19 cellular contexts compared by ENCODE assay signal in the genomic region with DNA sequence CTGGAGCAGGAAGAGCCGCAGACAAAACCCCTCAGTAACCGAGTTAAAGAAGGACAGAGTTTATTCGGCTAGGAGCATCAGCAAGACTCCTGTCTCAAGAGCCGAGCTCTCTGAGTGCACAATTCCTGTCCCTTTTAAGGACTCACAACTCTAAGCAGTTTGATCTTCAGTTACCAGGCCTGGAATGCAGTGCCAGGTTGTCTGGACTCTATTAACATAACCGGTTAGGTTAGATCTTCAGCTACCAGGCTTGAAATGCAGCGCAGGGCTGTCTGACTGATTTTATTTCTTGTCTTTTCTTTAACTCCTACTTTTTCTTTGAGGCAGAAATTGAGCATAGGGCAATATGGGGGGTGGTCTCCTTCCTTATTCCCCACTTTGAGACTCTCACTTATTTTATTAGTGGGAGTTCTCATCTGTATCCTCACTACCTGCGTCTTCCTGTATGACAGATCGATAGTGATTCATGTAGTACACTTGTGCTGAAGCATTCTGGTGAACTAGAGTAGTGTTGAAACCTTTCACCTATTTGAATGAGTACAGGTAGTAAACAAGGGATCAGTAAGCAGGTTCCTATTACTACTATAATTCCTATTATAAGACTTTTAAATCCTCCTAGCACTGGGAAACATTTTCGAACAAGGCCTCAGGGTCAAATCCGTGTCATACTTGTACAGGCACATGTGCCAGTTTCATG. TPM values are rescaled to one million over a fixed set of nuclear protein-coding genes. Genes with fewer than 3 reads are reported as not detected.
A peak's percentile ranks its signal among the peaks of the same experiment; 100 is the strongest.
DNase-seq lines count a peak whose midpoint lies in the region; ATAC-seq and TF ChIP-seq lines count a peak whose summit lies in the region.
"Had no signal": no experiment of that assay in that cellular context is flagged by ENCODE, and none has a peak within 500 bp of the region (broad histone marks: within the 10 kb centered on the region; RNA-seq: fewer than 3 reads in every experiment).

No MANE protein-coding gene starts in this region.

- no peaks in the 10 kb centered on the region for H4K20me1 ChIP-seq in MM.1S (ENCODE audit: insufficient read depth, low read length)

- no peaks in the 10 kb centered on the region for H3K79me2 ChIP-seq in MM.1S (ENCODE audit: low read length)

- H3K36me3 Mint-ChIP-seq in WTC11, result peaks cover 47% of the 10 kb centered on the region

- H3K9me3 ChIP-seq in upper lobe of left lung, result no peaks in the 10 kb centered on the region
- H3K9me3 ChIP-seq in MM.1S (replicated peaks; ENCODE audit: insufficient read depth, low read length), result no peaks in the 10 kb centered on the region
- H3K9me3 ChIP-seq: gastroesophageal sphincter had no signal

- DNase-seq in WTC11 (ENCODE audit: low spot score) (peak; percentile 15), kidney epithelial cell (ENCODE audit: low read depth) (peak; percentile 1), upper lobe of left lung (peak in 1 of 2 donors; percentile 59), glomerular visceral epithelial cell (ENCODE audit: extremely low spot score) (no peak), MM.1S (no peak)
- DNase-seq: activated CD4-positive, alpha-beta T cell treated with anti-CD3 and anti-CD28 coated beads for 1 hour; activated CD8-positive, alpha-beta memory T cell treated with anti-CD3 and anti-CD28 coated beads, Interleukin-2, amount 50 U/mL, for 4 hours; activated gamma-delta T cell treated with Interleukin-2 at 50 U/mL for 16 hours; anterior cingulate cortex; KG1; NCI-H2227 treated with DMSO at 0.1 percent for 48 hours; right cardiac atrium; SHP77; stimulated activated CD4-positive, alpha-beta T cell treated with anti-CD3 and anti-CD28 coated beads, Interleukin-1b, Interleukin-23, amount 100 ng/mL, for 48 hours had no signal

- H3K27me3 ChIP-seq in kidney epithelial cell (ENCODE audit: control insufficient read depth, insufficient read depth, low read length) (no peaks in the 10 kb centered on the region), upper lobe of left lung (no peaks in the 10 kb centered on the region), MM.1S (replicated peaks; ENCODE audit: insufficient read depth, low read length) (no peaks in the 10 kb centered on the region)
- H3K27me3 ChIP-seq: gastroesophageal sphincter had no signal

- H3K4me3 ChIP-seq in kidney epithelial cell (ENCODE audit: low read depth, low read length) (no peak overlapping the region), upper lobe of left lung (no peak overlapping the region), MM.1S (ENCODE audit: low read length) (no peak overlapping the region)
- H3K4me3 ChIP-seq: gastroesophageal sphincter had no signal

- TF ChIP-seq CTCF in WTC11 (IDR thresholded peaks at IDR 0.05) (no peak), kidney epithelial cell (IDR thresholded peaks at IDR 0.05; ENCODE audit: insufficient read depth, low read length, poor library complexity, severe bottlenecking) (no peak), upper lobe of left lung (IDR thresholded peaks at IDR 0.05) (no peak), MM.1S (IDR thresholded peaks at IDR 0.05; ENCODE audit: low read length) (no peak)

- H3K9ac ChIP-seq in MM.1S (ENCODE audit: low read length), result no peak overlapping the region

- TF ChIP-seq RAD21 in Ishikawa (IDR thresholded peaks at IDR 0.05; ENCODE audit: low read depth), result no peak

- no peak overlapping the region for H3K4me2 ChIP-seq in MM.1S (ENCODE audit: low read depth, low read length)

- H3K27ac ChIP-seq in upper lobe of left lung (peak overlapping the region in 1 of 4 donors; percentile 23), MM.1S (ENCODE audit: low read length) (no peak overlapping the region)
- H3K27ac ChIP-seq: gastroesophageal sphincter, HL-60 had no signal

- no peaks in the 10 kb centered on the region for H3K9me2 ChIP-seq in MM.1S (replicated peaks; ENCODE audit: insufficient read depth, low read length)

- ATAC-seq in WTC11 (peak; percentile 88), upper lobe of left lung (ENCODE audit: low FRiP score in 2 of 2) (peak; percentile 29 to 93), GM21717 (IDR thresholded peaks at IDR 0.05; ENCODE audit: unreplicated experiment) (no peak)
- ATAC-seq: gastroesophageal sphincter, right cardiac atrium had no signal

- no peaks in the 10 kb centered on the region for H3K36me3 ChIP-seq in kidney epithelial cell (ENCODE audit: control insufficient read depth, insufficient read depth, low read length)
- H3K36me3 ChIP-seq in upper lobe of left lung, result no peaks in the 10 kb centered on the region
- no peaks in the 10 kb centered on the region for H3K36me3 ChIP-seq in MM.1S (replicated peaks; ENCODE audit: insufficient read depth, low read length)
- H3K36me3 ChIP-seq: gastroesophageal sphincter had no signal

- H2AFZ ChIP-seq in MM.1S (ENCODE audit: low read length), result no peak overlapping the region

- no peak for TF ChIP-seq EP300 in Ishikawa (IDR thresholded peaks at IDR 0.05; ENCODE audit: borderline replicate concordance)
- no peak for TF ChIP-seq EP300 in upper lobe of left lung (IDR thresholded peaks at IDR 0.05)

- H3K4me3 Mint-ChIP-seq in WTC11, result no peak overlapping the region
- H3K4me3 Mint-ChIP-seq: T-helper 2 cell treated with Interferon-gamma antibody and Interleukin-4, amounts not matched to agents 5 μg/mL and 100 μg/mL, for 36 hours had no signal

- POLR2A ChIA-PET in WTC11 (lab: Charles Lee), result no interaction called here

- H3K9me3 Mint-ChIP-seq in WTC11, result peaks cover 53% of the 10 kb centered on the region
- H3K9me3 Mint-ChIP-seq: T-helper 2 cell treated with Interferon-gamma antibody and Interleukin-4, amounts not matched to agents 5 μg/mL and 100 μg/mL, for 36 hours had no signal

- H3F3A ChIP-seq in MM.1S (ENCODE audit: insufficient read depth, low read length), result no peaks in the 10 kb centered on the region

- H3K27me3 Mint-ChIP-seq in WTC11 (ENCODE audit: low read depth), result no peaks in the 10 kb centered on the region

- H3K4me1 Mint-ChIP-seq in WTC11, result peaks cover 40% of the 10 kb centered on the region

- no peak for TF ChIP-seq POLR2A in upper lobe of left lung (IDR thresholded peaks at IDR 0.05)

- CTCF ChIA-PET in WTC11 (lab: Charles Lee), result no interaction called here

- no peaks in the 10 kb centered on the region for H3K4me1 ChIP-seq in upper lobe of left lung
- H3K4me1 ChIP-seq in MM.1S (ENCODE audit: low read length), result no peaks in the 10 kb centered on the region
- H3K4me1 ChIP-seq: gastroesophageal sphincter had no signal

- peak overlapping the region; percentile 67 for H3K27ac Mint-ChIP-seq in WTC11
- H3K27ac Mint-ChIP-seq: T-helper 2 cell treated with Interferon-gamma antibody and Interleukin-4, amounts not matched to agents 5 μg/mL and 100 μg/mL, for 36 hours had no signal

- 72 to 76% methylated on average over 10 of the region's 10 CpGs for WGBS in upper lobe of left lung, 2 donors

TF ChIP-seq in Ishikawa, 13 proteins besides CTCF, POLR2A, EP300 and RAD21:
- no peak for TF ChIP-seq EGR1 (IDR thresholded peaks at IDR 0.05)
- TF ChIP-seq, protein P1, sequence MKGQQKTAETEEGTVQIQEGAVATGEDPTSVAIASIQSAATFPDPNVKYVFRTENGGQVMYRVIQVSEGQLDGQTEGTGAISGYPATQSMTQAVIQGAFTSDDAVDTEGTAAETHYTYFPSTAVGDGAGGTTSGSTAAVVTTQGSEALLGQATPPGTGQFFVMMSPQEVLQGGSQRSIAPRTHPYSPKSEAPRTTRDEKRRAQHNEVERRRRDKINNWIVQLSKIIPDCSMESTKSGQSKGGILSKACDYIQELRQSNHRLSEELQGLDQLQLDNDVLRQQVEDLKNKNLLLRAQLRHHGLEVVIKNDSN (IDR thresholded peaks at IDR 0.05), result 0 out of 2 replicates have a peak, but pooled peaks have one; percentile 34
- peak; percentile 91 for TF ChIP-seq TEAD4 (IDR thresholded peaks at IDR 0.05)

TF ChIP-seq in WTC11, 78 proteins besides CTCF, POLR2A, EP300 and RAD21:
- TF ChIP-seq, protein P2, sequence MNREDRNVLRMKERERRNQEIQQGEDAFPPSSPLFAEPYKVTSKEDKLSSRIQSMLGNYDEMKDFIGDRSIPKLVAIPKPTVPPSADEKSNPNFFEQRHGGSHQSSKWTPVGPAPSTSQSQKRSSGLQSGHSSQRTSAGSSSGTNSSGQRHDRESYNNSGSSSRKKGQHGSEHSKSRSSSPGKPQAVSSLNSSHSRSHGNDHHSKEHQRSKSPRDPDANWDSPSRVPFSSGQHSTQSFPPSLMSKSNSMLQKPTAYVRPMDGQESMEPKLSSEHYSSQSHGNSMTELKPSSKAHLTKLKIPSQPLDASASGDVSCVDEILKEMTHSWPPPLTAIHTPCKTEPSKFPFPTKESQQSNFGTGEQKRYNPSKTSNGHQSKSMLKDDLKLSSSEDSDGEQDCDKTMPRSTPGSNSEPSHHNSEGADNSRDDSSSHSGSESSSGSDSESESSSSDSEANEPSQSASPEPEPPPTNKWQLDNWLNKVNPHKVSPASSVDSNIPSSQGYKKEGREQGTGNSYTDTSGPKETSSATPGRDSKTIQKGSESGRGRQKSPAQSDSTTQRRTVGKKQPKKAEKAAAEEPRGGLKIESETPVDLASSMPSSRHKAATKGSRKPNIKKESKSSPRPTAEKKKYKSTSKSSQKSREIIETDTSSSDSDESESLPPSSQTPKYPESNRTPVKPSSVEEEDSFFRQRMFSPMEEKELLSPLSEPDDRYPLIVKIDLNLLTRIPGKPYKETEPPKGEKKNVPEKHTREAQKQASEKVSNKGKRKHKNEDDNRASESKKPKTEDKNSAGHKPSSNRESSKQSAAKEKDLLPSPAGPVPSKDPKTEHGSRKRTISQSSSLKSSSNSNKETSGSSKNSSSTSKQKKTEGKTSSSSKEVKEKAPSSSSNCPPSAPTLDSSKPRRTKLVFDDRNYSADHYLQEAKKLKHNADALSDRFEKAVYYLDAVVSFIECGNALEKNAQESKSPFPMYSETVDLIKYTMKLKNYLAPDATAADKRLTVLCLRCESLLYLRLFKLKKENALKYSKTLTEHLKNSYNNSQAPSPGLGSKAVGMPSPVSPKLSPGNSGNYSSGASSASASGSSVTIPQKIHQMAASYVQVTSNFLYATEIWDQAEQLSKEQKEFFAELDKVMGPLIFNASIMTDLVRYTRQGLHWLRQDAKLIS (CRISPR knock-in tag; IDR thresholded peaks at IDR 0.05; ENCODE audit: borderline replicate concordance), result no peak
- TF ChIP-seq ESRRA (CRISPR knock-in tag; IDR thresholded peaks at IDR 0.05; ENCODE audit: borderline replicate concordance), result no peak

RNA-seq across cellular contexts. Expression of a gene that starts 58.7 kb away (rescaled TPM):
- total RNA-seq in WTC11 (2021) (0.30 to 0.59 TPM (median 0.50 TPM) in 3 replicates), kidney epithelial cell (under 0.01 TPM in 1 of 2 replicates, not detected in the other), upper lobe of left lung (under 1 TPM in 4 of 6 donors, not detected in 2; 0.15 to 0.69 (median 0.33) TPM)

Comparison
In these comparisons a context has a peak if more than half of its experiments do, and no peak if none do; other contexts are left out.
1. DNase-seq: peak in WTC11 (single experiment) and kidney epithelial cell (single experiment); none in glomerular visceral epithelial cell (single experiment) and MM.1S (single experiment).